1 cellular context compared by ENCODE assay signal in genomic region chr5:80654054-80654390, GRCh38.
TF ChIP-seq lines count a peak whose summit lies in the region.

No MANE protein-coding gene starts in this region.

TF ChIP-seq in K562, 482 proteins besides CTCF, POLR2A, EP300 and RAD21 (continued from another document):
- TF ChIP-seq ZBTB40 (IDR thresholded peaks at IDR 0.05) (0 out of 2 replicates have a peak, but pooled peaks have one; percentile 28), ZBTB40 (CRISPR knock-in tag; IDR thresholded peaks at IDR 0.05) (no peak), SIN3A (IDR thresholded peaks at IDR 0.05; ENCODE audit: borderline replicate concordance in 2 of 2, control insufficient read depth in 1 of 2, low read depth in 2 of 2, low read length in 2 of 2) (0 out of 4 replicates have a peak, but pooled peaks of 1 of the 2 experiments have one; percentile 20), GTF2E2 (tag; IDR thresholded peaks at IDR 0.05) (peak; percentile 47; the same call in 1 of the 2 replicates)
